1 cellular context compared by ENCODE assay signal in the genomic region with DNA sequence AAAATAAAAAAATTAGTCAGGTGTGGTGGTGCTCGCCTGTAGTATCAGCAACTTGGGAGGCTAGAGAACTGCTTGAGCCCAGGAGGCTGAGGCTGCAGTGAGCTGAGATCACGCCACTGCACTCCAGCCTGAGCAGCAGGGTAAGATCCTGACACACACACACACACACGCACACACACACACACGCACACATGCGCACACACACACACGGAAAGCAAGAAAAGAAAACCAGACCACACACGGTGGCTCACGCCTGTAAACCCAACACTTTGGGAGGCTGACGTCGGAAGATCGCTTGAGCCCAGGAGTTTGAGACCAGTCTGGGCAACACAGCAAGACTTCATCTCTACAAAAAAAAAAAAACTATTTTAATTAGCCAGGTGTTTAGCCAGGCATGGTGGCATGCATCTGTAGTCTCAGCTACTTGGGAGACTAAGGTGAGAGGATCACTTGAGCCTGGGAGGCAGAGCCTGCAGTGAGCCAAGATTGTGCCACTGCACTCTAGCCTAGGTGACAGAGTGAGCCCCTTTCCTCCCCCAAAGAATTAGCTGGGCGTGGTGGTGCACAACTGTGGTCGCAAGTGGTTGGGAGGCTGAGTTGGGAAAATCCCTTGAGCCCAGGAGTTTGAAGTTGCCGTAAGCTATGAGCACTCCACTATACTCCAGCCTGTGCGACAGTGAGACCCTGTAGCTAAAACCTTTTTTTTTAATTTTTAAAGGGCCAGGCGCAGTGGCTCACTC.
TF ChIP-seq lines count a peak whose summit lies in the region.

No MANE protein-coding gene starts in this region.

TF ChIP-seq in HepG2, 621 proteins besides CTCF, POLR2A, EP300 and RAD21 (continues in another document):
- no peak for TF ChIP-seq ZNF776 (CRISPR knock-in tag; IDR thresholded peaks at IDR 0.05)
- TF ChIP-seq PHF20 (CRISPR knock-in tag; IDR thresholded peaks at IDR 0.05), result no peak
- TF ChIP-seq ZNF451 (CRISPR knock-in tag; IDR thresholded peaks at IDR 0.05), result 0 out of 2 replicates have a peak, but pooled peaks have one; percentile 43
- no peak for TF ChIP-seq IRF2 (CRISPR knock-in tag; IDR thresholded peaks at IDR 0.05)
- no peak for TF ChIP-seq HMGA1 (CRISPR knock-in tag; conservative IDR thresholded peaks at IDR 0.05)
- TF ChIP-seq, protein P1, sequence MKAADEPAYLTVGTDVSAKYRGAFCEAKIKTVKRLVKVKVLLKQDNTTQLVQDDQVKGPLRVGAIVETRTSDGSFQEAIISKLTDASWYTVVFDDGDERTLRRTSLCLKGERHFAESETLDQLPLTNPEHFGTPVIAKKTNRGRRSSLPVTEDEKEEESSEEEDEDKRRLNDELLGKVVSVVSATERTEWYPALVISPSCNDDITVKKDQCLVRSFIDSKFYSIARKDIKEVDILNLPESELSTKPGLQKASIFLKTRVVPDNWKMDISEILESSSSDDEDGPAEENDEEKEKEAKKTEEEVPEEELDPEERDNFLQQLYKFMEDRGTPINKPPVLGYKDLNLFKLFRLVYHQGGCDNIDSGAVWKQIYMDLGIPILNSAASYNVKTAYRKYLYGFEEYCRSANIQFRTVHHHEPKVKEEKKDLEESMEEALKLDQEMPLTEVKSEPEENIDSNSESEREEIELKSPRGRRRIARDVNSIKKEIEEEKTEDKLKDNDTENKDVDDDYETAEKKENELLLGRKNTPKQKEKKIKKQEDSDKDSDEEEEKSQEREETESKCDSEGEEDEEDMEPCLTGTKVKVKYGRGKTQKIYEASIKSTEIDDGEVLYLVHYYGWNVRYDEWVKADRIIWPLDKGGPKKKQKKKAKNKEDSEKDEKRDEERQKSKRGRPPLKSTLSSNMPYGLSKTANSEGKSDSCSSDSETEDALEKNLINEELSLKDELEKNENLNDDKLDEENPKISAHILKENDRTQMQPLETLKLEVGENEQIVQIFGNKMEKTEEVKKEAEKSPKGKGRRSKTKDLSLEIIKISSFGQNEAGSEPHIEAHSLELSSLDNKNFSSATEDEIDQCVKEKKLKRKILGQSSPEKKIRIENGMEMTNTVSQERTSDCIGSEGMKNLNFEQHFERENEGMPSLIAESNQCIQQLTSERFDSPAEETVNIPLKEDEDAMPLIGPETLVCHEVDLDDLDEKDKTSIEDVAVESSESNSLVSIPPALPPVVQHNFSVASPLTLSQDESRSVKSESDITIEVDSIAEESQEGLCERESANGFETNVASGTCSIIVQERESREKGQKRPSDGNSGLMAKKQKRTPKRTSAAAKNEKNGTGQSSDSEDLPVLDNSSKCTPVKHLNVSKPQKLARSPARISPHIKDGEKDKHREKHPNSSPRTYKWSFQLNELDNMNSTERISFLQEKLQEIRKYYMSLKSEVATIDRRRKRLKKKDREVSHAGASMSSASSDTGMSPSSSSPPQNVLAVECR (CRISPR knock-in tag; IDR thresholded peaks at IDR 0.05; ENCODE audit: borderline replicate concordance), result peak; percentile 38; the same call in 1 of the 2 replicates
- TF ChIP-seq, protein P2, sequence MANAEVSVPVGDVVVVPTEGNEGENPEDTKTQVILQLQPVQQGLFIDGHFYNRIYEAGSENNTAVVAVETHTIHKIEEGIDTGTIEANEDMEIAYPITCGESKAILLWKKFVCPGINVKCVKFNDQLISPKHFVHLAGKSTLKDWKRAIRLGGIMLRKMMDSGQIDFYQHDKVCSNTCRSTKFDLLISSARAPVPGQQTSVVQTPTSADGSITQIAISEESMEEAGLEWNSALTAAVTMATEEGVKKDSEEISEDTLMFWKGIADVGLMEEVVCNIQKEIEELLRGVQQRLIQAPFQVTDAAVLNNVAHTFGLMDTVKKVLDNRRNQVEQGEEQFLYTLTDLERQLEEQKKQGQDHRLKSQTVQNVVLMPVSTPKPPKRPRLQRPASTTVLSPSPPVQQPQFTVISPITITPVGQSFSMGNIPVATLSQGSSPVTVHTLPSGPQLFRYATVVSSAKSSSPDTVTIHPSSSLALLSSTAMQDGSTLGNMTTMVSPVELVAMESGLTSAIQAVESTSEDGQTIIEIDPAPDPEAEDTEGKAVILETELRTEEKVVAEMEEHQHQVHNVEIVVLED (CRISPR knock-in tag; IDR thresholded peaks at IDR 0.05; ENCODE audit: borderline replicate concordance), result no peak
- TF ChIP-seq HNRNPLL (IDR thresholded peaks at IDR 0.05; ENCODE audit: low read depth, low read length, poor library complexity, severe bottlenecking), result peak; percentile 30
- TF ChIP-seq KDM5A (IDR thresholded peaks at IDR 0.05; ENCODE audit: borderline replicate concordance, low read length), result no peak
- TF ChIP-seq, protein P3, sequence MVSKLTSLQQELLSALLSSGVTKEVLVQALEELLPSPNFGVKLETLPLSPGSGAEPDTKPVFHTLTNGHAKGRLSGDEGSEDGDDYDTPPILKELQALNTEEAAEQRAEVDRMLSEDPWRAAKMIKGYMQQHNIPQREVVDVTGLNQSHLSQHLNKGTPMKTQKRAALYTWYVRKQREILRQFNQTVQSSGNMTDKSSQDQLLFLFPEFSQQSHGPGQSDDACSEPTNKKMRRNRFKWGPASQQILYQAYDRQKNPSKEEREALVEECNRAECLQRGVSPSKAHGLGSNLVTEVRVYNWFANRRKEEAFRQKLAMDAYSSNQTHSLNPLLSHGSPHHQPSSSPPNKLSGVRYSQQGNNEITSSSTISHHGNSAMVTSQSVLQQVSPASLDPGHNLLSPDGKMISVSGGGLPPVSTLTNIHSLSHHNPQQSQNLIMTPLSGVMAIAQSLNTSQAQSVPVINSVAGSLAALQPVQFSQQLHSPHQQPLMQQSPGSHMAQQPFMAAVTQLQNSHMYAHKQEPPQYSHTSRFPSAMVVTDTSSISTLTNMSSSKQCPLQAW (CRISPR knock-in tag; IDR thresholded peaks at IDR 0.05), result no peak
- no peak for TF ChIP-seq SPEN (CRISPR knock-in tag; IDR thresholded peaks at IDR 0.05; ENCODE audit: low read depth)
- TF ChIP-seq SMYD3 (CRISPR knock-in tag; IDR thresholded peaks at IDR 0.05), result no peak
- TF ChIP-seq MAFK (conservative IDR thresholded peaks at IDR 0.05 in 1 of 2, IDR thresholded peaks at IDR 0.05 in 1 of 2; ENCODE audit: low read length in 2 of 2), result no peak
- TF ChIP-seq, protein P4, sequence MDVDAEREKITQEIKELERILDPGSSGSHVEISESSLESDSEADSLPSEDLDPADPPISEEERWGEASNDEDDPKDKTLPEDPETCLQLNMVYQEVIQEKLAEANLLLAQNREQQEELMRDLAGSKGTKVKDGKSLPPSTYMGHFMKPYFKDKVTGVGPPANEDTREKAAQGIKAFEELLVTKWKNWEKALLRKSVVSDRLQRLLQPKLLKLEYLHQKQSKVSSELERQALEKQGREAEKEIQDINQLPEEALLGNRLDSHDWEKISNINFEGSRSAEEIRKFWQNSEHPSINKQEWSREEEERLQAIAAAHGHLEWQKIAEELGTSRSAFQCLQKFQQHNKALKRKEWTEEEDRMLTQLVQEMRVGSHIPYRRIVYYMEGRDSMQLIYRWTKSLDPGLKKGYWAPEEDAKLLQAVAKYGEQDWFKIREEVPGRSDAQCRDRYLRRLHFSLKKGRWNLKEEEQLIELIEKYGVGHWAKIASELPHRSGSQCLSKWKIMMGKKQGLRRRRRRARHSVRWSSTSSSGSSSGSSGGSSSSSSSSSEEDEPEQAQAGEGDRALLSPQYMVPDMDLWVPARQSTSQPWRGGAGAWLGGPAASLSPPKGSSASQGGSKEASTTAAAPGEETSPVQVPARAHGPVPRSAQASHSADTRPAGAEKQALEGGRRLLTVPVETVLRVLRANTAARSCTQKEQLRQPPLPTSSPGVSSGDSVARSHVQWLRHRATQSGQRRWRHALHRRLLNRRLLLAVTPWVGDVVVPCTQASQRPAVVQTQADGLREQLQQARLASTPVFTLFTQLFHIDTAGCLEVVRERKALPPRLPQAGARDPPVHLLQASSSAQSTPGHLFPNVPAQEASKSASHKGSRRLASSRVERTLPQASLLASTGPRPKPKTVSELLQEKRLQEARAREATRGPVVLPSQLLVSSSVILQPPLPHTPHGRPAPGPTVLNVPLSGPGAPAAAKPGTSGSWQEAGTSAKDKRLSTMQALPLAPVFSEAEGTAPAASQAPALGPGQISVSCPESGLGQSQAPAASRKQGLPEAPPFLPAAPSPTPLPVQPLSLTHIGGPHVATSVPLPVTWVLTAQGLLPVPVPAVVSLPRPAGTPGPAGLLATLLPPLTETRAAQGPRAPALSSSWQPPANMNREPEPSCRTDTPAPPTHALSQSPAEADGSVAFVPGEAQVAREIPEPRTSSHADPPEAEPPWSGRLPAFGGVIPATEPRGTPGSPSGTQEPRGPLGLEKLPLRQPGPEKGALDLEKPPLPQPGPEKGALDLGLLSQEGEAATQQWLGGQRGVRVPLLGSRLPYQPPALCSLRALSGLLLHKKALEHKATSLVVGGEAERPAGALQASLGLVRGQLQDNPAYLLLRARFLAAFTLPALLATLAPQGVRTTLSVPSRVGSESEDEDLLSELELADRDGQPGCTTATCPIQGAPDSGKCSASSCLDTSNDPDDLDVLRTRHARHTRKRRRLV (CRISPR knock-in tag; IDR thresholded peaks at IDR 0.05), result no peak
- TF ChIP-seq, protein P5, sequence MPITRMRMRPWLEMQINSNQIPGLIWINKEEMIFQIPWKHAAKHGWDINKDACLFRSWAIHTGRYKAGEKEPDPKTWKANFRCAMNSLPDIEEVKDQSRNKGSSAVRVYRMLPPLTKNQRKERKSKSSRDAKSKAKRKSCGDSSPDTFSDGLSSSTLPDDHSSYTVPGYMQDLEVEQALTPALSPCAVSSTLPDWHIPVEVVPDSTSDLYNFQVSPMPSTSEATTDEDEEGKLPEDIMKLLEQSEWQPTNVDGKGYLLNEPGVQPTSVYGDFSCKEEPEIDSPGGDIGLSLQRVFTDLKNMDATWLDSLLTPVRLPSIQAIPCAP (CRISPR knock-in tag; IDR thresholded peaks at IDR 0.05; ENCODE audit: low read depth), result no peak
- TF ChIP-seq ZZZ3 (CRISPR knock-in tag; IDR thresholded peaks at IDR 0.05; ENCODE audit: borderline replicate concordance), result no peak
- TF ChIP-seq ZNF496 (CRISPR knock-in tag; IDR thresholded peaks at IDR 0.05; ENCODE audit: insufficient replicate concordance), result no peak
- TF ChIP-seq MLLT10 (CRISPR knock-in tag; IDR thresholded peaks at IDR 0.05), result no peak
- TF ChIP-seq SOX13 (IDR thresholded peaks at IDR 0.05), result no peak
- TF ChIP-seq SOX13 (CRISPR knock-in tag; conservative IDR thresholded peaks at IDR 0.05 in 1 of 2, IDR thresholded peaks at IDR 0.05 in 1 of 2), result no peak
- TF ChIP-seq ZBTB20 (CRISPR knock-in tag; IDR thresholded peaks at IDR 0.05; ENCODE audit: borderline replicate concordance, low read depth), result no peak
- TF ChIP-seq, protein P6, sequence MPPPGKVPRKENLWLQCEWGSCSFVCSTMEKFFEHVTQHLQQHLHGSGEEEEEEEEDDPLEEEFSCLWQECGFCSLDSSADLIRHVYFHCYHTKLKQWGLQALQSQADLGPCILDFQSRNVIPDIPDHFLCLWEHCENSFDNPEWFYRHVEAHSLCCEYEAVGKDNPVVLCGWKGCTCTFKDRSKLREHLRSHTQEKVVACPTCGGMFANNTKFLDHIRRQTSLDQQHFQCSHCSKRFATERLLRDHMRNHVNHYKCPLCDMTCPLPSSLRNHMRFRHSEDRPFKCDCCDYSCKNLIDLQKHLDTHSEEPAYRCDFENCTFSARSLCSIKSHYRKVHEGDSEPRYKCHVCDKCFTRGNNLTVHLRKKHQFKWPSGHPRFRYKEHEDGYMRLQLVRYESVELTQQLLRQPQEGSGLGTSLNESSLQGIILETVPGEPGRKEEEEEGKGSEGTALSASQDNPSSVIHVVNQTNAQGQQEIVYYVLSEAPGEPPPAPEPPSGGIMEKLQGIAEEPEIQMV (CRISPR knock-in tag; IDR thresholded peaks at IDR 0.05; ENCODE audit: low read depth), result no peak
- TF ChIP-seq, protein P7, sequence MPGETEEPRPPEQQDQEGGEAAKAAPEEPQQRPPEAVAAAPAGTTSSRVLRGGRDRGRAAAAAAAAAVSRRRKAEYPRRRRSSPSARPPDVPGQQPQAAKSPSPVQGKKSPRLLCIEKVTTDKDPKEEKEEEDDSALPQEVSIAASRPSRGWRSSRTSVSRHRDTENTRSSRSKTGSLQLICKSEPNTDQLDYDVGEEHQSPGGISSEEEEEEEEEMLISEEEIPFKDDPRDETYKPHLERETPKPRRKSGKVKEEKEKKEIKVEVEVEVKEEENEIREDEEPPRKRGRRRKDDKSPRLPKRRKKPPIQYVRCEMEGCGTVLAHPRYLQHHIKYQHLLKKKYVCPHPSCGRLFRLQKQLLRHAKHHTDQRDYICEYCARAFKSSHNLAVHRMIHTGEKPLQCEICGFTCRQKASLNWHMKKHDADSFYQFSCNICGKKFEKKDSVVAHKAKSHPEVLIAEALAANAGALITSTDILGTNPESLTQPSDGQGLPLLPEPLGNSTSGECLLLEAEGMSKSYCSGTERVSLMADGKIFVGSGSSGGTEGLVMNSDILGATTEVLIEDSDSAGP (CRISPR knock-in tag; IDR thresholded peaks at IDR 0.05; ENCODE audit: borderline replicate concordance), result peak; percentile 34; the same call in 1 of the 2 replicates
- no peak for TF ChIP-seq KLF6 (CRISPR knock-in tag; IDR thresholded peaks at IDR 0.05)
- no peak; the same call in 1 of the 2 replicates for TF ChIP-seq NFE2L1 (CRISPR knock-in tag; IDR thresholded peaks at IDR 0.05; ENCODE audit: borderline replicate concordance)
- TF ChIP-seq SNRNP70 (IDR thresholded peaks at IDR 0.05; ENCODE audit: low read depth, low read length), result no peak
- TF ChIP-seq EED (CRISPR knock-in tag; IDR thresholded peaks at IDR 0.05), result no peak
- TF ChIP-seq, protein P8, sequence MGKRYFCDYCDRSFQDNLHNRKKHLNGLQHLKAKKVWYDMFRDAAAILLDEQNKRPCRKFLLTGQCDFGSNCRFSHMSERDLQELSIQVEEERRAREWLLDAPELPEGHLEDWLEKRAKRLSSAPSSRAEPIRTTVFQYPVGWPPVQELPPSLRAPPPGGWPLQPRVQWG (CRISPR knock-in tag; IDR thresholded peaks at IDR 0.05; ENCODE audit: borderline replicate concordance, low read depth), result no peak
- TF ChIP-seq ZNF768 (CRISPR knock-in tag; IDR thresholded peaks at IDR 0.05), result no peak
- TF ChIP-seq ZSCAN12 (CRISPR knock-in tag; IDR thresholded peaks at IDR 0.05), result no peak
- no peak for TF ChIP-seq ZSCAN30 (CRISPR knock-in tag; IDR thresholded peaks at IDR 0.05)
- no peak for TF ChIP-seq ZNF138 (CRISPR knock-in tag; IDR thresholded peaks at IDR 0.05; ENCODE audit: low read depth)
- TF ChIP-seq, protein P9, sequence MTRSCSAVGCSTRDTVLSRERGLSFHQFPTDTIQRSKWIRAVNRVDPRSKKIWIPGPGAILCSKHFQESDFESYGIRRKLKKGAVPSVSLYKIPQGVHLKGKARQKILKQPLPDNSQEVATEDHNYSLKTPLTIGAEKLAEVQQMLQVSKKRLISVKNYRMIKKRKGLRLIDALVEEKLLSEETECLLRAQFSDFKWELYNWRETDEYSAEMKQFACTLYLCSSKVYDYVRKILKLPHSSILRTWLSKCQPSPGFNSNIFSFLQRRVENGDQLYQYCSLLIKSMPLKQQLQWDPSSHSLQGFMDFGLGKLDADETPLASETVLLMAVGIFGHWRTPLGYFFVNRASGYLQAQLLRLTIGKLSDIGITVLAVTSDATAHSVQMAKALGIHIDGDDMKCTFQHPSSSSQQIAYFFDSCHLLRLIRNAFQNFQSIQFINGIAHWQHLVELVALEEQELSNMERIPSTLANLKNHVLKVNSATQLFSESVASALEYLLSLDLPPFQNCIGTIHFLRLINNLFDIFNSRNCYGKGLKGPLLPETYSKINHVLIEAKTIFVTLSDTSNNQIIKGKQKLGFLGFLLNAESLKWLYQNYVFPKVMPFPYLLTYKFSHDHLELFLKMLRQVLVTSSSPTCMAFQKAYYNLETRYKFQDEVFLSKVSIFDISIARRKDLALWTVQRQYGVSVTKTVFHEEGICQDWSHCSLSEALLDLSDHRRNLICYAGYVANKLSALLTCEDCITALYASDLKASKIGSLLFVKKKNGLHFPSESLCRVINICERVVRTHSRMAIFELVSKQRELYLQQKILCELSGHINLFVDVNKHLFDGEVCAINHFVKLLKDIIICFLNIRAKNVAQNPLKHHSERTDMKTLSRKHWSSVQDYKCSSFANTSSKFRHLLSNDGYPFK (CRISPR knock-in tag; IDR thresholded peaks at IDR 0.05; ENCODE audit: borderline replicate concordance), result no peak
